19 cellular contexts compared by ENCODE assay signal in genomic region chr11:45988922-45989321, GRCh38.
DNase-seq lines count a peak whose midpoint lies in the region; ATAC-seq, FAIRE-seq and TF ChIP-seq lines count a peak whose summit lies in the region.
"Had no signal": no experiment of that assay in that cellular context is flagged by ENCODE, and none has a peak within 500 bp of the region (broad histone marks: within the 10 kb centered on the region; RNA-seq: fewer than 3 reads in every experiment).

No MANE protein-coding gene starts in this region.

- ATAC-seq in GM23338 (no peak), K562 (no peak), GM18505 (IDR thresholded peaks at IDR 0.05; ENCODE audit: unreplicated experiment) (no peak), HG03159 (IDR thresholded peaks at IDR 0.05; ENCODE audit: unreplicated experiment) (no peak)
- ATAC-seq: HCT116 had no signal

- H3K4me3 ChIP-seq in GM23338 (no peak overlapping the region), K562 (no peak overlapping the region)

- H3K36me3 Mint-ChIP-seq in GM23338 (ENCODE audit: low read depth): no peaks in the 10 kb centered on the region

- H3K4me2 ChIP-seq in GM23338 (no peak overlapping the region), K562 (ENCODE audit: insufficient read depth, low read length) (no peak overlapping the region)

- H3K9ac ChIP-seq in K562 (ENCODE audit: insufficient read depth in 1 of 2, low read depth in 2 of 2, low read length in 2 of 2): no peak overlapping the region

- no peaks in the 10 kb centered on the region for H3K9me3 ChIP-seq in K562 (replicated peaks; ENCODE audit: control insufficient read depth, insufficient read depth, low read depth, low read length)

- H3K36me3 ChIP-seq in GM23338 (ENCODE audit: insufficient read depth): no peaks in the 10 kb centered on the region
- H3K36me3 ChIP-seq in K562 (ENCODE audit: control insufficient read depth, insufficient read depth, low read length): no peaks in the 10 kb centered on the region

- POLR2A ChIA-PET in K562 (lab: Yijun Ruan, JAX): no interaction called here

- 13% methylated on average over 1 of the region's 1 CpG for WGBS in K562 (ENCODE audit: insufficient coverage, low coverage, missing lambda C conversion rate)

- H4K20me1 ChIP-seq in GM23338 (replicated peaks; ENCODE audit: insufficient read depth) (no peaks in the 10 kb centered on the region), K562 (replicated peaks; ENCODE audit: control insufficient read depth, insufficient read depth, low read length) (no peaks in the 10 kb centered on the region)

- H3K27ac Mint-ChIP-seq in GM23338: peak overlapping the region; percentile 81
- H3K27ac Mint-ChIP-seq: B cell; CD4-positive, alpha-beta memory T cell had no signal

- TF ChIP-seq POLR2A in K562 (conservative IDR thresholded peaks at IDR 0.05) (no peak), GM18505 (IDR thresholded peaks at IDR 0.05; ENCODE audit: borderline replicate concordance, extremely low read depth, insufficient read depth, insufficient read length) (no peak)

- BruUV-seq in K562 (replicated peaks; lab: Mats Ljungman, UMichigan): no TSS peak

- intact Hi-C loops in K562 (cut with micrococcal nuclease): no loop called here

- no peaks in the 10 kb centered on the region for H3K27me3 Mint-ChIP-seq in GM23338 (ENCODE audit: insufficient read depth, low read depth, poor library complexity)
- H3K27me3 Mint-ChIP-seq: B cell; CD4-positive, alpha-beta memory T cell had no signal

- no peaks in the 10 kb centered on the region for H3K9me1 ChIP-seq in K562 (ENCODE audit: control insufficient read depth, insufficient read depth, low read length)

- no peak overlapping the region for H3K4me3 Mint-ChIP-seq in GM23338
- H3K4me3 Mint-ChIP-seq: B cell; CD4-positive, alpha-beta memory T cell had no signal

- TF ChIP-seq RAD21 in K562 (CRISPR knock-in tag; conservative IDR thresholded peaks at IDR 0.05 in 1 of 2, IDR thresholded peaks at IDR 0.05 in 1 of 2): no peak

- DNase-seq in GM23338 (ENCODE audit: low spot score) (no peak), K562 (ENCODE audit: extremely low read depth in 1 of 4, low spot score in 3 of 4) (no peak), kidney tubule cell (ENCODE audit: low spot score) (peak; percentile 16), renal cortical epithelial cell (ENCODE audit: low read depth) (peak; percentile 83), NCI-H146 treated with DMSO at 0.1 percent for 48 hours (lab: John Stamatoyannopoulos, UW; ENCODE audit: unreplicated experiment) (no peak)
- DNase-seq: C1 segment of cervical spinal cord; CD4-positive, alpha-beta memory T cell; COR-L47; DMS153; DMS79 treated with DMSO at 0.1 percent for 48 hours; EL; IMR-90; KG1 had no signal

- TF ChIP-seq CTCF in GM23338 (conservative IDR thresholded peaks at IDR 0.05; ENCODE audit: low read depth in 2 of 2) (no peak), K562 (IDR thresholded peaks at IDR 0.05 in 2 of 3, conservative IDR thresholded peaks at IDR 0.05 in 1 of 3; ENCODE audit: insufficient read depth in 2 of 3, low read depth in 1 of 3, low read length in 3 of 3) (no peak)

- no peaks in the 10 kb centered on the region for H3K9me3 Mint-ChIP-seq in GM23338
- H3K9me3 Mint-ChIP-seq: CD4-positive, alpha-beta memory T cell had no signal

- H3F3A ChIP-seq in GM23338 (replicated peaks; ENCODE audit: low read depth): no peaks in the 10 kb centered on the region

- H3K27ac ChIP-seq in GM23338 (ENCODE audit: low read depth) (no peak overlapping the region), K562 (ENCODE audit: extremely low read depth, low read depth, low read length) (no peak overlapping the region)

- no peaks in the 10 kb centered on the region for H3K27me3 ChIP-seq in GM23338 (ENCODE audit: insufficient read depth)
- H3K27me3 ChIP-seq in K562 (ENCODE audit: control insufficient read depth in 2 of 2, insufficient read depth in 2 of 2, low read length in 2 of 2): no peaks in the 10 kb centered on the region

- H2AFZ ChIP-seq in GM23338 (no peak overlapping the region), K562 (ENCODE audit: low read depth, low read length) (no peak overlapping the region)

- H3K9me2 ChIP-seq in GM23338 (ENCODE audit: insufficient read depth): no peaks in the 10 kb centered on the region

- peaks cover 42% of the 10 kb centered on the region for H3K4me1 Mint-ChIP-seq in GM23338

- no peak for TF ChIP-seq EP300 in K562 (IDR thresholded peaks at IDR 0.05; ENCODE audit: low read length)

- CTCF ChIA-PET in K562 (lab: Yijun Ruan, JAX; ENCODE audit: low intra/inter-chr PET ratio): no interaction called here

- H3K79me2 ChIP-seq in GM23338 (replicated peaks; ENCODE audit: insufficient read depth): no peaks in the 10 kb centered on the region
- peaks cover 43% of the 10 kb centered on the region for H3K79me2 ChIP-seq in K562 (ENCODE audit: control insufficient read depth, insufficient read depth, low read length)

- in situ Hi-C loops in K562 (cut with MboI): no loop called here

- FAIRE-seq in K562 (lab: Jason Lieb, UNC): no peak
- FAIRE-seq: D721Med, GM12892 had no signal

- H3K4me1 ChIP-seq in GM23338 (ENCODE audit: insufficient read depth) (peaks cover 18% of the 10 kb centered on the region), K562 (replicated peaks in 1 of 2; ENCODE audit: control insufficient read depth in 2 of 2, insufficient read depth in 2 of 2, low read length in 2 of 2) (peaks cover 14 to 43% of the 10 kb centered on the region in 2 experiments)

TF ChIP-seq in GM23338, 12 proteins besides CTCF, POLR2A, EP300 and RAD21:
- TF ChIP-seq REST (IDR thresholded peaks at IDR 0.05; ENCODE audit: unreplicated experiment) (no peak), STAT1 (IDR thresholded peaks at IDR 0.05; ENCODE audit: unreplicated experiment) (no peak)

TF ChIP-seq in K562, 482 proteins besides CTCF, POLR2A, EP300 and RAD21:
- peak; percentile 22 for TF ChIP-seq MEIS2 (IDR thresholded peaks at IDR 0.05; ENCODE audit: partially characterized antibody)
- TF ChIP-seq ZNF134 (CRISPR knock-in tag; conservative IDR thresholded peaks at IDR 0.05): no peak

Comparison
In these comparisons a context has a peak if more than half of its experiments do, and no peak if none do; other contexts are left out.
1. DNase-seq: peak in kidney tubule cell (single experiment) and renal cortical epithelial cell (single experiment); none in GM23338 (single experiment), K562 (0 of 4) and NCI-H146 treated with DMSO at 0.1 percent for 48 hours (single experiment).